ENCODE assay signal across 1 cellular context in genomic region chr10:97399843-97400545, GRCh38.
A peak's percentile ranks its signal among the peaks of the same experiment; 100 is the strongest.
TF ChIP-seq lines count a peak whose summit lies in the region.

No MANE protein-coding gene starts in this region.

TF ChIP-seq in HEK293, 187 proteins besides CTCF, POLR2A, EP300 and RAD21 (continued from another document and continues in another):
- TF ChIP-seq ZNF362 (tag by site-specific recombination; IDR thresholded peaks at IDR 0.05): 0 out of 2 replicates have a peak, but pooled peaks have one; percentile 12
- no peak for TF ChIP-seq SETDB1 (IDR thresholded peaks at IDR 0.05; ENCODE audit: insufficient read length, low read length)
- no peak for TF ChIP-seq ZNF202 (tag by site-specific recombination; IDR thresholded peaks at IDR 0.05; ENCODE audit: borderline replicate concordance)
- no peak for TF ChIP-seq HOXD13 (CRISPR knock-in tag; IDR thresholded peaks at IDR 0.05; ENCODE audit: borderline replicate concordance)
- TF ChIP-seq KLF17 (tag by site-specific recombination; IDR thresholded peaks at IDR 0.05): 0 out of 2 replicates have a peak, but pooled peaks have one; percentile 41
- TF ChIP-seq ZNF473 (tag by site-specific recombination; IDR thresholded peaks at IDR 0.05): no peak
- TF ChIP-seq TCF7L2 (IDR thresholded peaks at IDR 0.05; ENCODE audit: borderline replicate concordance, low read depth, low read length): no peak
- no peak for TF ChIP-seq ZFP69B (tag by site-specific recombination; IDR thresholded peaks at IDR 0.05)
- no peak for TF ChIP-seq ZNF747 (tag by site-specific recombination; IDR thresholded peaks at IDR 0.05)
- no peak for TF ChIP-seq GLIS1 (tag by site-specific recombination; IDR thresholded peaks at IDR 0.05)
- TF ChIP-seq ZNF488 (tag by site-specific recombination; IDR thresholded peaks at IDR 0.05): no peak
- TF ChIP-seq ZNF138 (tag by site-specific recombination; IDR thresholded peaks at IDR 0.05; ENCODE audit: borderline replicate concordance): no peak
- TF ChIP-seq ZNF324 (tag by site-specific recombination; IDR thresholded peaks at IDR 0.05): no peak
- TF ChIP-seq KLF7 (tag by site-specific recombination; IDR thresholded peaks at IDR 0.05; ENCODE audit: borderline replicate concordance): no peak
- TF ChIP-seq ZNF660 (tag by site-specific recombination; IDR thresholded peaks at IDR 0.05): peak; percentile 12; the same call in 1 of the 2 replicates
- TF ChIP-seq ZNF416 (tag by site-specific recombination; IDR thresholded peaks at IDR 0.05): no peak
- TF ChIP-seq ZBTB44 (tag by site-specific recombination; IDR thresholded peaks at IDR 0.05): no peak
- no peak for TF ChIP-seq ZNF791 (tag by site-specific recombination; IDR thresholded peaks at IDR 0.05)
- no peak for TF ChIP-seq ZNF18 (tag by site-specific recombination; IDR thresholded peaks at IDR 0.05)
- no peak for TF ChIP-seq MEIS1 (CRISPR knock-in tag; IDR thresholded peaks at IDR 0.05; ENCODE audit: borderline replicate concordance)
- TF ChIP-seq ZBTB8A (tag by site-specific recombination; IDR thresholded peaks at IDR 0.05): no peak
- TF ChIP-seq ZNF19 (tag by site-specific recombination; IDR thresholded peaks at IDR 0.05; ENCODE audit: low read depth): no peak
- no peak for TF ChIP-seq ZNF169 (tag by site-specific recombination; IDR thresholded peaks at IDR 0.05)
- no peak for TF ChIP-seq ZFP41 (tag by site-specific recombination; IDR thresholded peaks at IDR 0.05; ENCODE audit: borderline replicate concordance)
- no peak for TF ChIP-seq ZNF155 (tag by site-specific recombination; IDR thresholded peaks at IDR 0.05)
- no peak for TF ChIP-seq ZNF501 (tag by site-specific recombination; IDR thresholded peaks at IDR 0.05)
- no peak for TF ChIP-seq HOXC10 (CRISPR knock-in tag; IDR thresholded peaks at IDR 0.05)
- TF ChIP-seq ZNF2 (tag by site-specific recombination; IDR thresholded peaks at IDR 0.05): no peak
- no peak for TF ChIP-seq ZNF677 (tag by site-specific recombination; IDR thresholded peaks at IDR 0.05)
- TF ChIP-seq IKZF3 (tag by site-specific recombination; IDR thresholded peaks at IDR 0.05): no peak
- no peak for TF ChIP-seq ZNF549 (tag by site-specific recombination; IDR thresholded peaks at IDR 0.05)
- TF ChIP-seq ZNF292 (tag by site-specific recombination; IDR thresholded peaks at IDR 0.05; ENCODE audit: borderline replicate concordance, low read depth): no peak
- TF ChIP-seq ZNF530 (tag by site-specific recombination; IDR thresholded peaks at IDR 0.05; ENCODE audit: low read depth): no peak
- TF ChIP-seq ZNF558 (tag by site-specific recombination; IDR thresholded peaks at IDR 0.05): no peak
- no peak for TF ChIP-seq ZNF10 (tag by site-specific recombination; IDR thresholded peaks at IDR 0.05)
- TF ChIP-seq ZNF600 (tag by site-specific recombination; IDR thresholded peaks at IDR 0.05): 0 out of 2 replicates have a peak, but pooled peaks have one; percentile 19
- no peak for TF ChIP-seq ZFP3 (tag by site-specific recombination; IDR thresholded peaks at IDR 0.05; ENCODE audit: low read depth)
- no peak for TF ChIP-seq ZSCAN18 (tag by site-specific recombination; IDR thresholded peaks at IDR 0.05)
- TF ChIP-seq ZNF433 (tag by site-specific recombination; IDR thresholded peaks at IDR 0.05; ENCODE audit: low read depth): no peak
- TF ChIP-seq SCRT1 (tag by site-specific recombination; IDR thresholded peaks at IDR 0.05; ENCODE audit: borderline replicate concordance): no peak
- TF ChIP-seq ZNF510 (tag by site-specific recombination; IDR thresholded peaks at IDR 0.05; ENCODE audit: insufficient replicate concordance): no peak
- no peak for TF ChIP-seq ZNF223 (tag by site-specific recombination; IDR thresholded peaks at IDR 0.05)
- TF ChIP-seq BCL11A (tag by site-specific recombination; IDR thresholded peaks at IDR 0.05; ENCODE audit: low read depth): no peak
- no peak for TF ChIP-seq TRIM28 (IDR thresholded peaks at IDR 0.05; ENCODE audit: borderline replicate concordance, low read length)
- no peak for TF ChIP-seq ZNF274 (IDR thresholded peaks at IDR 0.05; ENCODE audit: low read length)
- no peak for TF ChIP-seq ZNF274 (tag by site-specific recombination; IDR thresholded peaks at IDR 0.05; ENCODE audit: borderline replicate concordance)
- TF ChIP-seq ZNF394 (tag by site-specific recombination; IDR thresholded peaks at IDR 0.05; ENCODE audit: borderline replicate concordance): no peak; the same call in 1 of the 2 replicates
- 0 out of 2 replicates have a peak, but pooled peaks have one; percentile 20 for TF ChIP-seq ZSCAN30 (tag by site-specific recombination; IDR thresholded peaks at IDR 0.05)
- peak; percentile 61 for TF ChIP-seq SP2 (tag by site-specific recombination; IDR thresholded peaks at IDR 0.05)
- TF ChIP-seq GFI1B (tag by site-specific recombination; IDR thresholded peaks at IDR 0.05): no peak
- no peak for TF ChIP-seq GLI2 (tag by site-specific recombination; IDR thresholded peaks at IDR 0.05; ENCODE audit: borderline replicate concordance, low read depth)
- TF ChIP-seq ZBTB1 (tag by site-specific recombination; IDR thresholded peaks at IDR 0.05): no peak
- TF ChIP-seq ZBTB49 (tag by site-specific recombination; IDR thresholded peaks at IDR 0.05; ENCODE audit: low read depth): no peak
- TF ChIP-seq RBAK (tag by site-specific recombination; IDR thresholded peaks at IDR 0.05): no peak
- no peak for TF ChIP-seq ZNF513 (tag by site-specific recombination; IDR thresholded peaks at IDR 0.05)
- TF ChIP-seq ZNF280C (tag by site-specific recombination; IDR thresholded peaks at IDR 0.05): no peak
- TF ChIP-seq ZNF132 (tag by site-specific recombination; IDR thresholded peaks at IDR 0.05; ENCODE audit: borderline replicate concordance): no peak
- no peak for TF ChIP-seq ZNF704 (tag by site-specific recombination; IDR thresholded peaks at IDR 0.05)
